In genomic region chr19:36114763-36115452, GRCh38 we compare ENCODE assay signal across 8 cellular contexts. TPM values are rescaled to one million over a fixed set of nuclear protein-coding genes. Genes with fewer than 3 reads are reported as not detected.
DNase-seq lines count a peak whose midpoint lies in the region; ATAC-seq and TF ChIP-seq lines count a peak whose summit lies in the region.

POLR2I (minus strand) TSS chr19:36114875; CDS start chr19:36114856, 19 bp downstream.

- dilution Hi-C loops in mammary epithelial cell (cut with HindIII; ENCODE audit: low sequenced_read_pairs) = no loop called here

- H4K20me1 ChIP-seq in mammary epithelial cell (ENCODE audit: insufficient read depth, low read length) = no peaks in the 10 kb centered on the region

- peak within 1 kb of the TSS; percentile 84 for H3K27ac ChIP-seq in WERI-Rb-1
- H3K27ac ChIP-seq in mammary epithelial cell (ENCODE audit: insufficient read depth, low read depth, low read length) = peak within 1 kb of the TSS; percentile 85
- H3K27ac ChIP-seq in skin epidermis = peak within 1 kb of the TSS; percentile 38 to 94 (median 89)

- peaks cover 41% of the 10 kb centered on the region for H3K79me2 ChIP-seq in mammary epithelial cell (ENCODE audit: insufficient read depth, low read length)

- peak; percentile 99 for DNase-seq in ACHN
- DNase-seq in NCI-H2227 (lab: John Stamatoyannopoulos, UW; ENCODE audit: unreplicated experiment) = peak; percentile 100
- peak; percentile 99 for DNase-seq in WERI-Rb-1
- peak; percentile 100 for DNase-seq in mammary epithelial cell

- H3K4me3 ChIP-seq in WERI-Rb-1 (ENCODE audit: low read depth, low read length) (peak within 1 kb of the TSS; percentile 91), mammary epithelial cell (replicated peaks in 1 of 3; ENCODE audit: insufficient read depth in 1 of 3, low read depth in 2 of 3, low read length in 3 of 3) (peak within 1 kb of the TSS; percentile 68 to 93 (median 84)), iPS-18c (ENCODE audit: insufficient read depth, low read depth, low read length) (peak within 1 kb of the TSS; percentile 88), skin epidermis (peak within 1 kb of the TSS; percentile 56 to 87 (median 82))

- H3K4me2 ChIP-seq in mammary epithelial cell (ENCODE audit: insufficient read depth, low read depth, low read length) = peak within 1 kb of the TSS; percentile 99

- ATAC-seq in GM18873 (IDR thresholded peaks at IDR 0.05; ENCODE audit: low FRiP score, unreplicated experiment) (peak; percentile 80), HG03139 (IDR thresholded peaks at IDR 0.05; ENCODE audit: unreplicated experiment) (peak; percentile 76)

- WGBS in mammary epithelial cell (ENCODE audit: low coverage, missing lambda C conversion rate) = 4% methylated on average over 44 of the region's 59 CpGs

- H3K36me3 ChIP-seq in WERI-Rb-1 (peaks cover 60% of the 10 kb centered on the region), mammary epithelial cell (ENCODE audit: insufficient read depth, low read length) (no peaks in the 10 kb centered on the region)

- no peaks in the 10 kb centered on the region for H3K27me3 ChIP-seq in WERI-Rb-1 (ENCODE audit: insufficient read depth, low read depth, severe bottlenecking)
- no peaks in the 10 kb centered on the region for H3K27me3 ChIP-seq in mammary epithelial cell (ENCODE audit: insufficient read depth, low read length)

- in situ Hi-C loops in ACHN (cut with HindIII; ENCODE audit: low pct_ligation_motif_present, low pct_unique_long_range_greater_than_20kb, low sequenced_read_pairs) = no loop called here
- in situ Hi-C loops in mammary epithelial cell (cut with MboI; ENCODE audit: low sequenced_read_pairs in 2 of 2) = no loop called here

- CTCF ChIA-PET in mammary epithelial cell (lab: Charles Lee; ENCODE audit: low non-redundant PET) = interaction anchor here (1.0 kb wide), 1 partner anchor 13 kb away, joined by 5 read pairs; no protein-coding TSS in a partner anchor

- no peaks in the 10 kb centered on the region for H3K9me3 ChIP-seq in WERI-Rb-1 (ENCODE audit: severe bottlenecking)
- no peaks in the 10 kb centered on the region for H3K9me3 ChIP-seq in mammary epithelial cell (replicated peaks; ENCODE audit: insufficient read depth, low read length)
- no peaks in the 10 kb centered on the region for H3K9me3 ChIP-seq in iPS-18c (ENCODE audit: control insufficient read depth, insufficient read depth, low read length)

- TF ChIP-seq CTCF in WERI-Rb-1 (IDR thresholded peaks at IDR 0.05; ENCODE audit: low read depth, low read length) (no peak), mammary epithelial cell (conservative IDR thresholded peaks at IDR 0.05 in 1 of 2, IDR thresholded peaks at IDR 0.05 in 1 of 2; ENCODE audit: extremely low read depth in 1 of 2, insufficient read depth in 1 of 2, low read depth in 1 of 2, low read length in 2 of 2) (no peak)

- intact Hi-C loops in mammary epithelial cell (cut with micrococcal nuclease) = loop anchor here (1.0 to 5.0 kb wide), 5 partner anchors 22 to 217 kb away; partner anchors contain the start of gene ALKBH6

- no TSS peak for BruUV-seq in mammary epithelial cell (replicated peaks; lab: Mats Ljungman, UMichigan)

- peak within 1 kb of the TSS; percentile 83 for H3K9ac ChIP-seq in mammary epithelial cell (ENCODE audit: insufficient read depth, low read length)

- H2AFZ ChIP-seq in mammary epithelial cell (ENCODE audit: low read depth, low read length) = peak within 1 kb of the TSS; percentile 86

- peaks cover 24% of the 10 kb centered on the region for H3K4me1 ChIP-seq in mammary epithelial cell (ENCODE audit: insufficient read depth, low read length)

RNA-seq across cellular contexts. Expression of gene POLR2I, which starts in this region (rescaled TPM):
- total RNA-seq in mammary epithelial cell = 10 to 100 TPM; 28.7 to 84.5 TPM
- polyA plus RNA-seq in mammary epithelial cell = 57.9 TPM
- 46.7 TPM for polyA minus RNA-seq in mammary epithelial cell

Comparison
In these comparisons a context has a peak if more than half of its experiments do, and no peak if none do; other contexts are left out.
1. Peak in every context shown above with its lines: DNase-seq, ATAC-seq, H3K4me3 ChIP-seq and H3K27ac ChIP-seq.